ENCODE assay signal across 1 cellular context in the genomic region with DNA sequence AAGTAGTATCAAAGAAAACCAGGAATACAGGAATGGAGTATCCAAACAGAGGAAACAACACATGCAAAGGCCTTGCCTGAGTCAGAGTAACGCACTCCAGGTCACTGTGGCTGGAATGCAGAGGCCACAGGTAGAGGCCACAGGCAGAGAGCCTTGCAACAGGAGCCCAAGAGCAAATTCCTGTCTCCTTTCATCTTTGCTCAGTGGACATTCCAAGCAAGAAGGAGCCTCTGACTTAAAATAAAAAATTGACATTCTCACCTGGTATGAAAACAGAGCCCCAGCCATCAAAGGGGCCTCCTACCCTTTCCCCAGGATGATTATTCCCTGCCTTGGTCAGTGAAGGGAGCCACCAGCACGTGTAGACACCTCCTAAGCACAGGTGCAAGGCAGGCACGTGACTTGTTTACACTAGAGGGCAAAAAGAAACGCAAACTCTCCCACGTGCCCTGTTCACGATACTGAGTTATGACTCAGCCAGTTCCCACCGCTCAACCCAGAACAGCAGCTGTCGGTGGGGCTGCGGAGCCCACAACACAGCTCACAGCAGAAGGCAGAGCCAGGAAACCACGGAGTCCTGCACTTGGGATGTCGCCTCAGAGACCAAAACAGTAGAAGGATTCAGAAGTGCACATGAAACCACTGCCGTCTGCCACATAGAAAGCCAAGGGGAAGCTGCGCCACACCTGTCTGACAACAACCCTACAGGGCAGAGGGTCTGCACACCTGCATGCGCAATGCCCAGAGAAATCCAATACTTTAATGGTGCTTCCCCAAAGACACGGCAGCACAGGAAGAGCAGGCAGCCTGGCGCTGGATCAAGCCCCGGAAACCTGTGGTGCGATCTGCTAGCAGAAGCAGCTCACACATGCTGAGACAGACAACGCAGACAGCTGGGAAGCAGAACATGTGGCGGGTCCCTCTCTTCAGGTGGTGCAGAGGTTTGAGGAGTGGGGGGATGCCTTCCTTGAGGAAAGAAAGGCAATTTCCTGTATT.
TF ChIP-seq lines count a peak whose summit lies in the region.

No MANE protein-coding gene starts in this region.

TF ChIP-seq in HepG2, 621 proteins besides CTCF, POLR2A, EP300 and RAD21 (continued from another document and continues in another):
- TF ChIP-seq RXRB (CRISPR knock-in tag; IDR thresholded peaks at IDR 0.05; ENCODE audit: borderline replicate concordance) (peak; percentile 85), ZNF3 (CRISPR knock-in tag; IDR thresholded peaks at IDR 0.05) (0 out of 2 replicates have a peak, but pooled peaks have one; percentile 18), RBM39 (IDR thresholded peaks at IDR 0.05; ENCODE audit: low read depth, low read length, poor library complexity, severe bottlenecking) (peak; percentile 56), AGO1 (IDR thresholded peaks at IDR 0.05; ENCODE audit: low read depth, low read length, poor library complexity, severe bottlenecking) (no peak), TBL1XR1 (IDR thresholded peaks at IDR 0.05; ENCODE audit: borderline replicate concordance, low read length, partially characterized antibody) (no peak), ZSCAN25 (CRISPR knock-in tag; IDR thresholded peaks at IDR 0.05) (peak; percentile 52; the same call in 1 of the 2 replicates), ZNF326 (CRISPR knock-in tag; IDR thresholded peaks at IDR 0.05; ENCODE audit: borderline replicate concordance) (no peak), ZNF331 (CRISPR knock-in tag; IDR thresholded peaks at IDR 0.05) (peak; percentile 73; the same call in 1 of the 2 replicates), ZSCAN20 (CRISPR knock-in tag; IDR thresholded peaks at IDR 0.05; ENCODE audit: borderline replicate concordance) (0 out of 2 replicates have a peak, but pooled peaks have one; percentile 34), ZC3H4 (CRISPR knock-in tag; IDR thresholded peaks at IDR 0.05; ENCODE audit: borderline replicate concordance) (no peak), PAWR (CRISPR knock-in tag; IDR thresholded peaks at IDR 0.05; ENCODE audit: borderline replicate concordance) (no peak), ZSCAN12 (CRISPR knock-in tag; IDR thresholded peaks at IDR 0.05) (no peak), ZNF10 (CRISPR knock-in tag; IDR thresholded peaks at IDR 0.05; ENCODE audit: borderline replicate concordance, low read depth) (no peak), CREM (IDR thresholded peaks at IDR 0.05) (peak; percentile 84), CREM (CRISPR knock-in tag; IDR thresholded peaks at IDR 0.05) (no peak), ZNF792 (CRISPR knock-in tag; IDR thresholded peaks at IDR 0.05) (no peak), KLF12 (CRISPR knock-in tag; IDR thresholded peaks at IDR 0.05; ENCODE audit: borderline replicate concordance) (no peak; the same call in 1 of the 2 replicates), HCFC1 (IDR thresholded peaks at IDR 0.05; ENCODE audit: low read depth, low read length) (no peak), RFXAP (CRISPR knock-in tag; IDR thresholded peaks at IDR 0.05; ENCODE audit: borderline replicate concordance) (no peak; the same call in none of the 2 replicates), PLRG1 (conservative IDR thresholded peaks at IDR 0.05) (no peak), ZNF496 (CRISPR knock-in tag; IDR thresholded peaks at IDR 0.05; ENCODE audit: insufficient replicate concordance) (no peak), ZMYM4 (CRISPR knock-in tag; IDR thresholded peaks at IDR 0.05) (peak; percentile 68), ZFYVE20 (CRISPR knock-in tag; IDR thresholded peaks at IDR 0.05; ENCODE audit: borderline replicate concordance, low read depth) (no peak), STAT5B (CRISPR knock-in tag; IDR thresholded peaks at IDR 0.05) (no peak), PHB2 (IDR thresholded peaks at IDR 0.05; ENCODE audit: partially characterized antibody) (no peak), ZFAT (CRISPR knock-in tag; conservative IDR thresholded peaks at IDR 0.05) (no peak), U2AF2 (IDR thresholded peaks at IDR 0.05; ENCODE audit: low read depth, low read length) (no peak), PAF1 (CRISPR knock-in tag; IDR thresholded peaks at IDR 0.05) (no peak; the same call in 1 of the 2 replicates)
- TF ChIP-seq, protein P1, sequence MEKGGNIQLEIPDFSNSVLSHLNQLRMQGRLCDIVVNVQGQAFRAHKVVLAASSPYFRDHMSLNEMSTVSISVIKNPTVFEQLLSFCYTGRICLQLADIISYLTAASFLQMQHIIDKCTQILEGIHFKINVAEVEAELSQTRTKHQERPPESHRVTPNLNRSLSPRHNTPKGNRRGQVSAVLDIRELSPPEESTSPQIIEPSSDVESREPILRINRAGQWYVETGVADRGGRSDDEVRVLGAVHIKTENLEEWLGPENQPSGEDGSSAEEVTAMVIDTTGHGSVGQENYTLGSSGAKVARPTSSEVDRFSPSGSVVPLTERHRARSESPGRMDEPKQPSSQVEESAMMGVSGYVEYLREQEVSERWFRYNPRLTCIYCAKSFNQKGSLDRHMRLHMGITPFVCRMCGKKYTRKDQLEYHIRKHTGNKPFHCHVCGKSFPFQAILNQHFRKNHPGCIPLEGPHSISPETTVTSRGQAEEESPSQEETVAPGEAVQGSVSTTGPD (CRISPR knock-in tag; IDR thresholded peaks at IDR 0.05): no peak
- TF ChIP-seq, protein P2, sequence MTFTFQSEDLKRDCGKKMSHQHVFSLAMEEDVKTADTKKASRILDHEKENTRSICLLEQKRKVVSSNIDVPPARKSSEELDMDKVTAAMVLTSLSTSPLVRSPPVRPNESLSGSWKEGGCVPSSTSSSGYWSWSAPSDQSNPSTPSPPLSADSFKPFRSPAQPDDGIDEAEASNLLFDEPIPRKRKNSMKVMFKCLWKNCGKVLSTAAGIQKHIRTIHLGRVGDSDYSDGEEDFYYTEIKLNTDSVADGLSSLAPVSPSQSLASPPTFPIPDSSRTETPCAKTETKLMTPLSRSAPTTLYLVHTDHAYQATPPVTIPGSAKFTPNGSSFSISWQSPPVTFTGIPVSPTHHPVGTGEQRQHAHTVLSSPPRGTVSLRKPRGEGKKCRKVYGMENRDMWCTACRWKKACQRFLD (CRISPR knock-in tag; IDR thresholded peaks at IDR 0.05; ENCODE audit: borderline replicate concordance): 0 out of 2 replicates have a peak, but pooled peaks have one; percentile 38
- TF ChIP-seq, protein P3, sequence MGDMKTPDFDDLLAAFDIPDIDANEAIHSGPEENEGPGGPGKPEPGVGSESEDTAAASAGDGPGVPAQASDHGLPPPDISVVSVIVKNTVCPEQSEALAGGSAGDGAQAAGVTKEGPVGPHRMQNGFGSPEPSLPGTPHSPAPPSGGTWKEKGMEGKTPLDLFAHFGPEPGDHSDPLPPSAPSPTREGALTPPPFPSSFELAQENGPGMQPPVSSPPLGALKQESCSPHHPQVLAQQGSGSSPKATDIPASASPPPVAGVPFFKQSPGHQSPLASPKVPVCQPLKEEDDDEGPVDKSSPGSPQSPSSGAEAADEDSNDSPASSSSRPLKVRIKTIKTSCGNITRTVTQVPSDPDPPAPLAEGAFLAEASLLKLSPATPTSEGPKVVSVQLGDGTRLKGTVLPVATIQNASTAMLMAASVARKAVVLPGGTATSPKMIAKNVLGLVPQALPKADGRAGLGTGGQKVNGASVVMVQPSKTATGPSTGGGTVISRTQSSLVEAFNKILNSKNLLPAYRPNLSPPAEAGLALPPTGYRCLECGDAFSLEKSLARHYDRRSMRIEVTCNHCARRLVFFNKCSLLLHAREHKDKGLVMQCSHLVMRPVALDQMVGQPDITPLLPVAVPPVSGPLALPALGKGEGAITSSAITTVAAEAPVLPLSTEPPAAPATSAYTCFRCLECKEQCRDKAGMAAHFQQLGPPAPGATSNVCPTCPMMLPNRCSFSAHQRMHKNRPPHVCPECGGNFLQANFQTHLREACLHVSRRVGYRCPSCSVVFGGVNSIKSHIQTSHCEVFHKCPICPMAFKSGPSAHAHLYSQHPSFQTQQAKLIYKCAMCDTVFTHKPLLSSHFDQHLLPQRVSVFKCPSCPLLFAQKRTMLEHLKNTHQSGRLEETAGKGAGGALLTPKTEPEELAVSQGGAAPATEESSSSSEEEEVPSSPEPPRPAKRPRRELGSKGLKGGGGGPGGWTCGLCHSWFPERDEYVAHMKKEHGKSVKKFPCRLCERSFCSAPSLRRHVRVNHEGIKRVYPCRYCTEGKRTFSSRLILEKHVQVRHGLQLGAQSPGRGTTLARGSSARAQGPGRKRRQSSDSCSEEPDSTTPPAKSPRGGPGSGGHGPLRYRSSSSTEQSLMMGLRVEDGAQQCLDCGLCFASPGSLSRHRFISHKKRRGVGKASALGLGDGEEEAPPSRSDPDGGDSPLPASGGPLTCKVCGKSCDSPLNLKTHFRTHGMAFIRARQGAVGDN (CRISPR knock-in tag; IDR thresholded peaks at IDR 0.05): peak; percentile 98
- TF ChIP-seq, protein P4, sequence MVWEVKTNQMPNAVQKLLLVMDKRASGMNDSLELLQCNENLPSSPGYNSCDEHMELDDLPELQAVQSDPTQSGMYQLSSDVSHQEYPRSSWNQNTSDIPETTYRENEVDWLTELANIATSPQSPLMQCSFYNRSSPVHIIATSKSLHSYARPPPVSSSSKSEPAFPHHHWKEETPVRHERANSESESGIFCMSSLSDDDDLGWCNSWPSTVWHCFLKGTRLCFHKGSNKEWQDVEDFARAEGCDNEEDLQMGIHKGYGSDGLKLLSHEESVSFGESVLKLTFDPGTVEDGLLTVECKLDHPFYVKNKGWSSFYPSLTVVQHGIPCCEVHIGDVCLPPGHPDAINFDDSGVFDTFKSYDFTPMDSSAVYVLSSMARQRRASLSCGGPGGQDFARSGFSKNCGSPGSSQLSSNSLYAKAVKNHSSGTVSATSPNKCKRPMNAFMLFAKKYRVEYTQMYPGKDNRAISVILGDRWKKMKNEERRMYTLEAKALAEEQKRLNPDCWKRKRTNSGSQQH (CRISPR knock-in tag; IDR thresholded peaks at IDR 0.05; ENCODE audit: low read depth): no peak
- TF ChIP-seq, protein P5, sequence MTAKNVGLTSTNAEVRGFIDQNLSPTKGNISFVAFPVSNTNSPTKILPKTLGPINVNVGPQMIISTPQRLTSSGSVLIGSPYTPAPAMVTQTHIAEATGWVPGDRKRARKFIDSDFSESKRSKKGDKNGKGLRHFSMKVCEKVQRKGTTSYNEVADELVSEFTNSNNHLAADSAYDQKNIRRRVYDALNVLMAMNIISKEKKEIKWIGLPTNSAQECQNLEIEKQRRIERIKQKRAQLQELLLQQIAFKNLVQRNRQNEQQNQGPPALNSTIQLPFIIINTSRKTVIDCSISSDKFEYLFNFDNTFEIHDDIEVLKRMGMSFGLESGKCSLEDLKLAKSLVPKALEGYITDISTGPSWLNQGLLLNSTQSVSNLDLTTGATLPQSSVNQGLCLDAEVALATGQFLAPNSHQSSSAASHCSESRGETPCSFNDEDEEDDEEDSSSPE (CRISPR knock-in tag; IDR thresholded peaks at IDR 0.05): peak; percentile 58; the same call in 1 of the 2 replicates
- TF ChIP-seq, protein P6, sequence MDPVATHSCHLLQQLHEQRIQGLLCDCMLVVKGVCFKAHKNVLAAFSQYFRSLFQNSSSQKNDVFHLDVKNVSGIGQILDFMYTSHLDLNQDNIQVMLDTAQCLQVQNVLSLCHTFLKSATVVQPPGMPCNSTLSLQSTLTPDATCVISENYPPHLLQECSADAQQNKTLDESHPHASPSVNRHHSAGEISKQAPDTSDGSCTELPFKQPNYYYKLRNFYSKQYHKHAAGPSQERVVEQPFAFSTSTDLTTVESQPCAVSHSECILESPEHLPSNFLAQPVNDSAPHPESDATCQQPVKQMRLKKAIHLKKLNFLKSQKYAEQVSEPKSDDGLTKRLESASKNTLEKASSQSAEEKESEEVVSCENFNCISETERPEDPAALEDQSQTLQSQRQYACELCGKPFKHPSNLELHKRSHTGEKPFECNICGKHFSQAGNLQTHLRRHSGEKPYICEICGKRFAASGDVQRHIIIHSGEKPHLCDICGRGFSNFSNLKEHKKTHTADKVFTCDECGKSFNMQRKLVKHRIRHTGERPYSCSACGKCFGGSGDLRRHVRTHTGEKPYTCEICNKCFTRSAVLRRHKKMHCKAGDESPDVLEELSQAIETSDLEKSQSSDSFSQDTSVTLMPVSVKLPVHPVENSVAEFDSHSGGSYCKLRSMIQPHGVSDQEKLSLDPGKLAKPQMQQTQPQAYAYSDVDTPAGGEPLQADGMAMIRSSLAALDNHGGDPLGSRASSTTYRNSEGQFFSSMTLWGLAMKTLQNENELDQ (CRISPR knock-in tag; IDR thresholded peaks at IDR 0.05; ENCODE audit: borderline replicate concordance): peak; percentile 2; the same call in 1 of the 2 replicates
- TF ChIP-seq, protein P7, sequence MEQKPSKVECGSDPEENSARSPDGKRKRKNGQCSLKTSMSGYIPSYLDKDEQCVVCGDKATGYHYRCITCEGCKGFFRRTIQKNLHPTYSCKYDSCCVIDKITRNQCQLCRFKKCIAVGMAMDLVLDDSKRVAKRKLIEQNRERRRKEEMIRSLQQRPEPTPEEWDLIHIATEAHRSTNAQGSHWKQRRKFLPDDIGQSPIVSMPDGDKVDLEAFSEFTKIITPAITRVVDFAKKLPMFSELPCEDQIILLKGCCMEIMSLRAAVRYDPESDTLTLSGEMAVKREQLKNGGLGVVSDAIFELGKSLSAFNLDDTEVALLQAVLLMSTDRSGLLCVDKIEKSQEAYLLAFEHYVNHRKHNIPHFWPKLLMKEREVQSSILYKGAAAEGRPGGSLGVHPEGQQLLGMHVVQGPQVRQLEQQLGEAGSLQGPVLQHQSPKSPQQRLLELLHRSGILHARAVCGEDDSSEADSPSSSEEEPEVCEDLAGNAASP (CRISPR knock-in tag; IDR thresholded peaks at IDR 0.05; ENCODE audit: borderline replicate concordance): peak; percentile 47; the same call in 1 of the 2 replicates
- TF ChIP-seq, protein P8, sequence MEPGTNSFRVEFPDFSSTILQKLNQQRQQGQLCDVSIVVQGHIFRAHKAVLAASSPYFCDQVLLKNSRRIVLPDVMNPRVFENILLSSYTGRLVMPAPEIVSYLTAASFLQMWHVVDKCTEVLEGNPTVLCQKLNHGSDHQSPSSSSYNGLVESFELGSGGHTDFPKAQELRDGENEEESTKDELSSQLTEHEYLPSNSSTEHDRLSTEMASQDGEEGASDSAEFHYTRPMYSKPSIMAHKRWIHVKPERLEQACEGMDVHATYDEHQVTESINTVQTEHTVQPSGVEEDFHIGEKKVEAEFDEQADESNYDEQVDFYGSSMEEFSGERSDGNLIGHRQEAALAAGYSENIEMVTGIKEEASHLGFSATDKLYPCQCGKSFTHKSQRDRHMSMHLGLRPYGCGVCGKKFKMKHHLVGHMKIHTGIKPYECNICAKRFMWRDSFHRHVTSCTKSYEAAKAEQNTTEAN (CRISPR knock-in tag; conservative IDR thresholded peaks at IDR 0.05): peak; percentile 93
- TF ChIP-seq, protein P9, sequence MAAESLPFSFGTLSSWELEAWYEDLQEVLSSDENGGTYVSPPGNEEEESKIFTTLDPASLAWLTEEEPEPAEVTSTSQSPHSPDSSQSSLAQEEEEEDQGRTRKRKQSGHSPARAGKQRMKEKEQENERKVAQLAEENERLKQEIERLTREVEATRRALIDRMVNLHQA (CRISPR knock-in tag; IDR thresholded peaks at IDR 0.05): no peak
- TF ChIP-seq, protein P10, sequence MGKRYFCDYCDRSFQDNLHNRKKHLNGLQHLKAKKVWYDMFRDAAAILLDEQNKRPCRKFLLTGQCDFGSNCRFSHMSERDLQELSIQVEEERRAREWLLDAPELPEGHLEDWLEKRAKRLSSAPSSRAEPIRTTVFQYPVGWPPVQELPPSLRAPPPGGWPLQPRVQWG (CRISPR knock-in tag; IDR thresholded peaks at IDR 0.05; ENCODE audit: borderline replicate concordance, low read depth): no peak
